Comparison of ENCODE assay signal across 1 cellular context in the genomic region with DNA sequence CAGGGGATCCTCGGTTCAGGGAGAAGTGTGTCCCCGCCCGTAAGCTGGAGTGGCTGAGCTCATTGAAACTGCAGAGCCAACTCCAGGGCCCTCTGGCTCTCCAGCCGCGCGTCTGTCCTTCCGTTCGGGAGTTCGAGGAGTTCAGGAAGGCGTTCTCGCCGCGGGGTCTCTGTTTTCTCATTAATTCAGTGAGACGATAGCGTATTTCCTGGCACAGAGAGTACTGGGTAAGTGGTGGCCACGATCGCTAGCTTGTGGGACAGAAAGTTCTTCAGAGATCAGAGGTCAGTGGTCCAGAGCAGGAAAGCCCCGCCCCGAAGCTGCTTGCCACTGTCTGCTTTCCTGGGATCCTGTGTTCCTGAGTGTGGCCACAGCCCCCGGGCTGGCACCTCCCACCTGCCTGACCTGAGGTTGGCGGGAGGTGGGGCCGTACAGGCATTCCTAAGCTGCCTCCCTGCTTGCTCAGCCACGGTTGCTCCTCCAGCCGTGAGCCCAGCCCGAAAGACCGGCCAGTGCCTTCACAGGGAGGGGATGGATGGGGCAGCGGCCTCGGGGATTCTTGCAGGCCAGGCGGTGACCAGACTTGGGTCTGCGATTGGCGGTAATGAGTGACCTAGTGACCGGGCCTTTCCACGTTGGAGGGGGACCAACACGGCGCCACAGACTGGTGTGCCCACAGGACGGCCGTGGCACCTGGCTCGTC.
TF ChIP-seq lines count a peak whose summit lies in the region.

No MANE protein-coding gene starts in this region.

TF ChIP-seq in HepG2, 621 proteins besides CTCF, POLR2A, EP300 and RAD21 (continued from another document and continues in another):
- peak; percentile 74 for TF ChIP-seq XRCC5 (optimal IDR thresholded peaks at IDR 0.05; ENCODE audit: low read length)
- TF ChIP-seq ZBTB42 (CRISPR knock-in tag; IDR thresholded peaks at IDR 0.05) = no peak
- TF ChIP-seq ZFP37 (CRISPR knock-in tag; IDR thresholded peaks at IDR 0.05; ENCODE audit: borderline replicate concordance) = 0 out of 2 replicates have a peak, but pooled peaks have one; percentile 47
- TF ChIP-seq ZNF670 (CRISPR knock-in tag; IDR thresholded peaks at IDR 0.05; ENCODE audit: borderline replicate concordance) = no peak
- TF ChIP-seq ZNF24 (IDR thresholded peaks at IDR 0.05) = no peak
- TF ChIP-seq, protein P1, sequence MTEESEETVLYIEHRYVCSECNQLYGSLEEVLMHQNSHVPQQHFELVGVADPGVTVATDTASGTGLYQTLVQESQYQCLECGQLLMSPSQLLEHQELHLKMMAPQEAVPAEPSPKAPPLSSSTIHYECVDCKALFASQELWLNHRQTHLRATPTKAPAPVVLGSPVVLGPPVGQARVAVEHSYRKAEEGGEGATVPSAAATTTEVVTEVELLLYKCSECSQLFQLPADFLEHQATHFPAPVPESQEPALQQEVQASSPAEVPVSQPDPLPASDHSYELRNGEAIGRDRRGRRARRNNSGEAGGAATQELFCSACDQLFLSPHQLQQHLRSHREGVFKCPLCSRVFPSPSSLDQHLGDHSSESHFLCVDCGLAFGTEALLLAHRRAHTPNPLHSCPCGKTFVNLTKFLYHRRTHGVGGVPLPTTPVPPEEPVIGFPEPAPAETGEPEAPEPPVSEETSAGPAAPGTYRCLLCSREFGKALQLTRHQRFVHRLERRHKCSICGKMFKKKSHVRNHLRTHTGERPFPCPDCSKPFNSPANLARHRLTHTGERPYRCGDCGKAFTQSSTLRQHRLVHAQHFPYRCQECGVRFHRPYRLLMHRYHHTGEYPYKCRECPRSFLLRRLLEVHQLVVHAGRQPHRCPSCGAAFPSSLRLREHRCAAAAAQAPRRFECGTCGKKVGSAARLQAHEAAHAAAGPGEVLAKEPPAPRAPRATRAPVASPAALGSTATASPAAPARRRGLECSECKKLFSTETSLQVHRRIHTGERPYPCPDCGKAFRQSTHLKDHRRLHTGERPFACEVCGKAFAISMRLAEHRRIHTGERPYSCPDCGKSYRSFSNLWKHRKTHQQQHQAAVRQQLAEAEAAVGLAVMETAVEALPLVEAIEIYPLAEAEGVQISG (CRISPR knock-in tag; IDR thresholded peaks at IDR 0.05) = no peak; the same call in none of the 2 replicates
- TF ChIP-seq CBX2 (IDR thresholded peaks at IDR 0.05; ENCODE audit: low read depth, low read length) = no peak
- no peak for TF ChIP-seq CBX2 (CRISPR knock-in tag; IDR thresholded peaks at IDR 0.05; ENCODE audit: low read depth)
- TF ChIP-seq ZNF7 (CRISPR knock-in tag; IDR thresholded peaks at IDR 0.05) = no peak
- no peak for TF ChIP-seq TCF7L2 (IDR thresholded peaks at IDR 0.05; ENCODE audit: low read depth, low read length)
- TF ChIP-seq KLF9 (CRISPR knock-in tag; IDR thresholded peaks at IDR 0.05; ENCODE audit: low read depth) = 0 out of 2 replicates have a peak, but pooled peaks have one; percentile 24
- TF ChIP-seq, protein P2, sequence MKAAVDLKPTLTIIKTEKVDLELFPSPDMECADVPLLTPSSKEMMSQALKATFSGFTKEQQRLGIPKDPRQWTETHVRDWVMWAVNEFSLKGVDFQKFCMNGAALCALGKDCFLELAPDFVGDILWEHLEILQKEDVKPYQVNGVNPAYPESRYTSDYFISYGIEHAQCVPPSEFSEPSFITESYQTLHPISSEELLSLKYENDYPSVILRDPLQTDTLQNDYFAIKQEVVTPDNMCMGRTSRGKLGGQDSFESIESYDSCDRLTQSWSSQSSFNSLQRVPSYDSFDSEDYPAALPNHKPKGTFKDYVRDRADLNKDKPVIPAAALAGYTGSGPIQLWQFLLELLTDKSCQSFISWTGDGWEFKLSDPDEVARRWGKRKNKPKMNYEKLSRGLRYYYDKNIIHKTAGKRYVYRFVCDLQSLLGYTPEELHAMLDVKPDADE (CRISPR knock-in tag; IDR thresholded peaks at IDR 0.05) = no peak
- TF ChIP-seq ZNF883 (CRISPR knock-in tag; IDR thresholded peaks at IDR 0.05; ENCODE audit: not compliant biosample characterization) = no peak
- TF ChIP-seq, protein P3, sequence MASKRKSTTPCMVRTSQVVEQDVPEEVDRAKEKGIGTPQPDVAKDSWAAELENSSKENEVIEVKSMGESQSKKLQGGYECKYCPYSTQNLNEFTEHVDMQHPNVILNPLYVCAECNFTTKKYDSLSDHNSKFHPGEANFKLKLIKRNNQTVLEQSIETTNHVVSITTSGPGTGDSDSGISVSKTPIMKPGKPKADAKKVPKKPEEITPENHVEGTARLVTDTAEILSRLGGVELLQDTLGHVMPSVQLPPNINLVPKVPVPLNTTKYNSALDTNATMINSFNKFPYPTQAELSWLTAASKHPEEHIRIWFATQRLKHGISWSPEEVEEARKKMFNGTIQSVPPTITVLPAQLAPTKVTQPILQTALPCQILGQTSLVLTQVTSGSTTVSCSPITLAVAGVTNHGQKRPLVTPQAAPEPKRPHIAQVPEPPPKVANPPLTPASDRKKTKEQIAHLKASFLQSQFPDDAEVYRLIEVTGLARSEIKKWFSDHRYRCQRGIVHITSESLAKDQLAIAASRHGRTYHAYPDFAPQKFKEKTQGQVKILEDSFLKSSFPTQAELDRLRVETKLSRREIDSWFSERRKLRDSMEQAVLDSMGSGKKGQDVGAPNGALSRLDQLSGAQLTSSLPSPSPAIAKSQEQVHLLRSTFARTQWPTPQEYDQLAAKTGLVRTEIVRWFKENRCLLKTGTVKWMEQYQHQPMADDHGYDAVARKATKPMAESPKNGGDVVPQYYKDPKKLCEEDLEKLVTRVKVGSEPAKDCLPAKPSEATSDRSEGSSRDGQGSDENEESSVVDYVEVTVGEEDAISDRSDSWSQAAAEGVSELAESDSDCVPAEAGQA (IDR thresholded peaks at IDR 0.05; ENCODE audit: low read depth) = no peak
- TF ChIP-seq, protein P3 (CRISPR knock-in tag; IDR thresholded peaks at IDR 0.05; ENCODE audit: borderline replicate concordance) = no peak
- TF ChIP-seq ZKSCAN8 (CRISPR knock-in tag; IDR thresholded peaks at IDR 0.05; ENCODE audit: borderline replicate concordance) = 0 out of 2 replicates have a peak, but pooled peaks have one; percentile 53
- TF ChIP-seq, protein P4, sequence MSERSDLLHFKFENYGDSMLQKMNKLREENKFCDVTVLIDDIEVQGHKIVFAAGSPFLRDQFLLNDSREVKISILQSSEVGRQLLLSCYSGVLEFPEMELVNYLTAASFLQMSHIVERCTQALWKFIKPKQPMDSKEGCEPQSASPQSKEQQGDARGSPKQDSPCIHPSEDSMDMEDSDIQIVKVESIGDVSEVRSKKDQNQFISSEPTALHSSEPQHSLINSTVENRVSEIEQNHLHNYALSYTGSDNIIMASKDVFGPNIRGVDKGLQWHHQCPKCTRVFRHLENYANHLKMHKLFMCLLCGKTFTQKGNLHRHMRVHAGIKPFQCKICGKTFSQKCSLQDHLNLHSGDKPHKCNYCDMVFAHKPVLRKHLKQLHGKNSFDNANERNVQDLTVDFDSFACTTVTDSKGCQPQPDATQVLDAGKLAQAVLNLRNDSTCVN (CRISPR knock-in tag; IDR thresholded peaks at IDR 0.05; ENCODE audit: borderline replicate concordance) = no peak
- peak; percentile 73 for TF ChIP-seq HDAC2 (CRISPR knock-in tag; IDR thresholded peaks at IDR 0.05)
- TF ChIP-seq, protein P5, sequence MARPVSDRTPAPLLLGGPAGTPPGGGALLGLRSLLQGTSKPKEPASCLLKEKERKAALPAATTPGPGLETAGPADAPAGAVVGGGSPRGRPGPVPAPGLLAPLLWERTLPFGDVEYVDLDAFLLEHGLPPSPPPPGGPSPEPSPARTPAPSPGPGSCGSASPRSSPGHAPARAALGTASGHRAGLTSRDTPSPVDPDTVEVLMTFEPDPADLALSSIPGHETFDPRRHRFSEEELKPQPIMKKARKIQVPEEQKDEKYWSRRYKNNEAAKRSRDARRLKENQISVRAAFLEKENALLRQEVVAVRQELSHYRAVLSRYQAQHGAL (CRISPR knock-in tag; IDR thresholded peaks at IDR 0.05; ENCODE audit: not compliant biosample characterization) = no peak
- no peak for TF ChIP-seq NFKBIZ (CRISPR knock-in tag; IDR thresholded peaks at IDR 0.05)
- TF ChIP-seq, protein P6, sequence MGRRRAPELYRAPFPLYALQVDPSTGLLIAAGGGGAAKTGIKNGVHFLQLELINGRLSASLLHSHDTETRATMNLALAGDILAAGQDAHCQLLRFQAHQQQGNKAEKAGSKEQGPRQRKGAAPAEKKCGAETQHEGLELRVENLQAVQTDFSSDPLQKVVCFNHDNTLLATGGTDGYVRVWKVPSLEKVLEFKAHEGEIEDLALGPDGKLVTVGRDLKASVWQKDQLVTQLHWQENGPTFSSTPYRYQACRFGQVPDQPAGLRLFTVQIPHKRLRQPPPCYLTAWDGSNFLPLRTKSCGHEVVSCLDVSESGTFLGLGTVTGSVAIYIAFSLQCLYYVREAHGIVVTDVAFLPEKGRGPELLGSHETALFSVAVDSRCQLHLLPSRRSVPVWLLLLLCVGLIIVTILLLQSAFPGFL (CRISPR knock-in tag; IDR thresholded peaks at IDR 0.05) = no peak
- TF ChIP-seq ZNF431 (CRISPR knock-in tag; IDR thresholded peaks at IDR 0.05; ENCODE audit: borderline replicate concordance, low read depth) = no peak
- no peak for TF ChIP-seq KLF15 (CRISPR knock-in tag; IDR thresholded peaks at IDR 0.05; ENCODE audit: borderline replicate concordance)
- peak; percentile 61; the same call in 1 of the 2 replicates for TF ChIP-seq TGIF2 (CRISPR knock-in tag; IDR thresholded peaks at IDR 0.05)
- no peak for TF ChIP-seq RBM22 (optimal IDR thresholded peaks at IDR 0.05; ENCODE audit: low read length)
- TF ChIP-seq, protein P7, sequence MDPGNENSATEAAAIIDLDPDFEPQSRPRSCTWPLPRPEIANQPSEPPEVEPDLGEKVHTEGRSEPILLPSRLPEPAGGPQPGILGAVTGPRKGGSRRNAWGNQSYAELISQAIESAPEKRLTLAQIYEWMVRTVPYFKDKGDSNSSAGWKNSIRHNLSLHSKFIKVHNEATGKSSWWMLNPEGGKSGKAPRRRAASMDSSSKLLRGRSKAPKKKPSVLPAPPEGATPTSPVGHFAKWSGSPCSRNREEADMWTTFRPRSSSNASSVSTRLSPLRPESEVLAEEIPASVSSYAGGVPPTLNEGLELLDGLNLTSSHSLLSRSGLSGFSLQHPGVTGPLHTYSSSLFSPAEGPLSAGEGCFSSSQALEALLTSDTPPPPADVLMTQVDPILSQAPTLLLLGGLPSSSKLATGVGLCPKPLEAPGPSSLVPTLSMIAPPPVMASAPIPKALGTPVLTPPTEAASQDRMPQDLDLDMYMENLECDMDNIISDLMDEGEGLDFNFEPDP (CRISPR knock-in tag; conservative IDR thresholded peaks at IDR 0.05) = no peak
- no peak for TF ChIP-seq ZNF329 (CRISPR knock-in tag; IDR thresholded peaks at IDR 0.05; ENCODE audit: low read depth)
- TF ChIP-seq, protein P8, sequence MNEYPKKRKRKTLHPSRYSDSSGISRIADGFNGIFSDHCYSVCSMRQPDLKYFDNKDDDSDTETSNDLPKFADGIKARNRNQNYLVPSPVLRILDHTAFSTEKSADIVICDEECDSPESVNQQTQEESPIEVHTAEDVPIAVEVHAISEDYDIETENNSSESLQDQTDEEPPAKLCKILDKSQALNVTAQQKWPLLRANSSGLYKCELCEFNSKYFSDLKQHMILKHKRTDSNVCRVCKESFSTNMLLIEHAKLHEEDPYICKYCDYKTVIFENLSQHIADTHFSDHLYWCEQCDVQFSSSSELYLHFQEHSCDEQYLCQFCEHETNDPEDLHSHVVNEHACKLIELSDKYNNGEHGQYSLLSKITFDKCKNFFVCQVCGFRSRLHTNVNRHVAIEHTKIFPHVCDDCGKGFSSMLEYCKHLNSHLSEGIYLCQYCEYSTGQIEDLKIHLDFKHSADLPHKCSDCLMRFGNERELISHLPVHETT (CRISPR knock-in tag; conservative IDR thresholded peaks at IDR 0.05) = peak; percentile 27; the same call in 1 of the 2 replicates
- no peak for TF ChIP-seq ZNF207 (IDR thresholded peaks at IDR 0.05; ENCODE audit: borderline replicate concordance)
- TF ChIP-seq ZFAT (CRISPR knock-in tag; conservative IDR thresholded peaks at IDR 0.05) = no peak
- 0 out of 2 replicates have a peak, but pooled peaks have one; percentile 73 for TF ChIP-seq SNAI1 (CRISPR knock-in tag; IDR thresholded peaks at IDR 0.05; ENCODE audit: borderline replicate concordance)
- TF ChIP-seq HNRNPL (IDR thresholded peaks at IDR 0.05; ENCODE audit: low read depth, low read length) = peak; percentile 76; the same call in 1 of the 2 replicates
